19 cellular contexts compared by ENCODE assay signal in the genomic region with DNA sequence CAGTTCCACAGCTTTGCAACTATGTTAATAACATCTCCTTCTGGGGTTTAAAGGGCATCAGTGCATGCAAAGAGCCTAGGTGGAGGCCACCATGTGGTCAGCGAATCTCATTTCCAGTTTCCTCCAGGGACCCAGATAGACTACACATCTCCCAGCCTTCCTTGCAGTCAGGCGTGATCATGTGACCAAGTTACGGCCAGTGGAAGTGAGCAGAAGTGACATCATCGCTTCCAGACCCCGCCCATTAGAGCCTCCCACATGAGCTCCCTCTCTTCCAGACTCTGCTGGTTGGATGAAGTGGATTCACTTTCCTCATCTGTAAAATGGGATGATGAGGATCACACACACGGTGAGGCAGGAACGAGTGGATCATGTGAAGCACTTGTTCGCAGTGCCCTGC. TPM values are rescaled to one million over a fixed set of nuclear protein-coding genes. Genes with fewer than 3 reads are reported as not detected.
DNase-seq lines count a peak whose midpoint lies in the region; FAIRE-seq and TF ChIP-seq lines count a peak whose summit lies in the region.
"Had no signal": no experiment of that assay in that cellular context is flagged by ENCODE, and none has a peak within 500 bp of the region (broad histone marks: within the 10 kb centered on the region; RNA-seq: fewer than 3 reads in every experiment).

No MANE protein-coding gene starts in this region.

- peaks cover 59% of the 10 kb centered on the region for H3K4me1 ChIP-seq in CD8-positive, alpha-beta memory T cell (ENCODE audit: insufficient read depth, low read length)
- peaks cover 56% of the 10 kb centered on the region for H3K4me1 ChIP-seq in OCI-LY7 (ENCODE audit: insufficient read depth, low read length, poor library complexity, severe bottlenecking)

- H3K9me2 ChIP-seq in OCI-LY7 (ENCODE audit: insufficient read depth, low read length), result no peaks in the 10 kb centered on the region

- POLR2A ChIA-PET in activated CD4-positive, alpha-beta memory T cell treated with anti-CD3 and anti-CD28 coated beads for 36 hours (lab: Charles Lee), result no interaction called here
- POLR2A ChIA-PET in activated CD4-positive, alpha-beta memory T cell treated with anti-CD3 and anti-CD28 coated beads, Interleukin-2, amount 10 ng/mL, durations not matched to agents 7 days and 5 days (lab: Charles Lee), result interaction anchor here (1.0 to 5.5 kb wide), 3 partner anchors 28 to 142 kb away, joined by 3 to 21 read pairs (median 5); a partner anchor contains a TSS
- POLR2A ChIA-PET in CD8-positive, alpha-beta memory T cell (lab: Charles Lee), result no interaction called here
- POLR2A ChIA-PET in OCI-LY7 (lab: Charles Lee), result interaction anchor here (0.5 to 1.6 kb wide), 2 partner anchors 28 to 203 kb away, joined by 3 to 7 read pairs; a partner anchor contains a TSS

- H3K36me3 ChIP-seq in CD8-positive, alpha-beta memory T cell (ENCODE audit: insufficient read depth, low read length), result no peaks in the 10 kb centered on the region
- H3K36me3 ChIP-seq in OCI-LY7 (ENCODE audit: insufficient read depth, low read length), result peaks cover 4% of the 10 kb centered on the region; the same call in 1 of the 2 replicates
- H3K36me3 ChIP-seq: gastroesophageal sphincter, transverse colon had no signal

- H3K4me3 Mint-ChIP-seq in activated CD4-positive, alpha-beta memory T cell treated with anti-CD3 and anti-CD28 coated beads for 36 hours, result no peak overlapping the region
- H3K4me3 Mint-ChIP-seq in activated CD4-positive, alpha-beta memory T cell treated with anti-CD3 and anti-CD28 coated beads, Interleukin-2, amount 10 ng/mL, durations not matched to agents 7 days and 5 days, result no peak overlapping the region
- no peak overlapping the region for H3K4me3 Mint-ChIP-seq in CD8-positive, alpha-beta memory T cell
- H3K4me3 Mint-ChIP-seq: activated T-helper 17 cell treated with anti-CD3 and anti-CD28 coated beads, Interleukin-2, amount 50 U/mL, for 72 hours; nephron progenitor cell had no signal

- peaks cover 5% of the 10 kb centered on the region for H3K36me3 Mint-ChIP-seq in activated CD4-positive, alpha-beta memory T cell treated with anti-CD3 and anti-CD28 coated beads for 36 hours
- H3K36me3 Mint-ChIP-seq in activated CD4-positive, alpha-beta memory T cell treated with anti-CD3 and anti-CD28 coated beads, Interleukin-2, amount 10 ng/mL, durations not matched to agents 7 days and 5 days (ENCODE audit: low read depth), result peaks cover 11% of the 10 kb centered on the region
- H3K36me3 Mint-ChIP-seq in CD8-positive, alpha-beta memory T cell, result no peaks in the 10 kb centered on the region

- DNase-seq in activated CD4-positive, alpha-beta memory T cell treated with anti-CD3 and anti-CD28 coated beads for 36 hours, result no peak
- no peak for DNase-seq in activated CD4-positive, alpha-beta memory T cell treated with anti-CD3 and anti-CD28 coated beads, Interleukin-2, amount 10 ng/mL, durations not matched to agents 7 days and 5 days
- no peak for DNase-seq in CD8-positive, alpha-beta memory T cell
- DNase-seq in OCI-LY7 (ENCODE audit: low spot score), result no peak
- peak; percentile 19 for DNase-seq in fibroblast of mammary gland (ENCODE audit: low read depth)
- no peak for DNase-seq in GOT3 (lab: John Stamatoyannopoulos, UW)
- DNase-seq in C1 segment of cervical spinal cord (lab: John Stamatoyannopoulos, UW), result no peak
- DNase-seq in GM12892 (ENCODE audit: insufficient read length), result no peak
- DNase-seq: left colon; NCI-H2029; NCI-H446 treated with DMSO at 0.1 percent for 48 hours; nephron progenitor cell; posterior cingulate gyrus; stimulated activated naive CD8-positive, alpha-beta T cell treated with anti-CD3 and anti-CD28 coated beads, Interleukin-15, Interleukin-2, amounts not matched to agents 100 U/mL and 50 U/mL, for 24 hours; transverse colon had no signal

- H3K4me3 ChIP-seq in CD8-positive, alpha-beta memory T cell (ENCODE audit: low read length), result no peak overlapping the region
- H3K4me3 ChIP-seq in OCI-LY7 (ENCODE audit: low read depth, low read length, poor library complexity, severe bottlenecking) (no peak overlapping the region), fibroblast of mammary gland (ENCODE audit: control insufficient read depth, low read depth, low read length) (no peak overlapping the region)
- H3K4me3 ChIP-seq: gastroesophageal sphincter, transverse colon had no signal

- no peaks in the 10 kb centered on the region for H3K79me2 ChIP-seq in OCI-LY7 (ENCODE audit: insufficient read depth, low read depth, low read length)

- no peak overlapping the region for H3K4me2 ChIP-seq in OCI-LY7 (ENCODE audit: low read length)

- no peaks in the 10 kb centered on the region for H3K9me3 ChIP-seq in CD8-positive, alpha-beta memory T cell (ENCODE audit: low read length)
- H3K9me3 ChIP-seq in OCI-LY7 (ENCODE audit: low read length), result peaks cover 7% of the 10 kb centered on the region
- H3K9me3 ChIP-seq: transverse colon had no signal

- no peak for FAIRE-seq in GM12892 (lab: Jason Lieb, UNC)
- FAIRE-seq: GM19239, H54 had no signal

- peaks cover 11% of the 10 kb centered on the region for H3K9me3 Mint-ChIP-seq in activated CD4-positive, alpha-beta memory T cell treated with anti-CD3 and anti-CD28 coated beads for 36 hours
- peaks cover 10% of the 10 kb centered on the region for H3K9me3 Mint-ChIP-seq in activated CD4-positive, alpha-beta memory T cell treated with anti-CD3 and anti-CD28 coated beads, Interleukin-2, amount 10 ng/mL, durations not matched to agents 7 days and 5 days
- H3K9me3 Mint-ChIP-seq in CD8-positive, alpha-beta memory T cell, result peaks cover 0 to 2% (median 0%) of the 10 kb centered on the region in 5 donors
- H3K9me3 Mint-ChIP-seq: activated T-helper 17 cell treated with anti-CD3 and anti-CD28 coated beads, Interleukin-2, amount 50 U/mL, for 72 hours had no signal

- peaks cover 64% of the 10 kb centered on the region for H3K4me1 Mint-ChIP-seq in activated CD4-positive, alpha-beta memory T cell treated with anti-CD3 and anti-CD28 coated beads for 36 hours (ENCODE audit: low read depth)
- peaks cover 68% of the 10 kb centered on the region for H3K4me1 Mint-ChIP-seq in activated CD4-positive, alpha-beta memory T cell treated with anti-CD3 and anti-CD28 coated beads, Interleukin-2, amount 10 ng/mL, durations not matched to agents 7 days and 5 days
- H3K4me1 Mint-ChIP-seq in CD8-positive, alpha-beta memory T cell, result peaks cover 45 to 64% (median 58%) of the 10 kb centered on the region in 3 donors

- no TSS peak for BruUV-seq in OCI-LY7 (replicated peaks; lab: Mats Ljungman, UMichigan)

- peak overlapping the region; percentile 91 for H3K27ac Mint-ChIP-seq in activated CD4-positive, alpha-beta memory T cell treated with anti-CD3 and anti-CD28 coated beads for 36 hours
- H3K27ac Mint-ChIP-seq in activated CD4-positive, alpha-beta memory T cell treated with anti-CD3 and anti-CD28 coated beads, Interleukin-2, amount 10 ng/mL, durations not matched to agents 7 days and 5 days, result no peak overlapping the region
- H3K27ac Mint-ChIP-seq in CD8-positive, alpha-beta memory T cell, result peak overlapping the region in 6 of 8 donors; percentile 36 to 93 (median 50)
- H3K27ac Mint-ChIP-seq: activated T-helper 17 cell treated with anti-CD3 and anti-CD28 coated beads, Interleukin-2, amount 50 U/mL, for 72 hours; nephron progenitor cell had no signal

- H2AFZ ChIP-seq in OCI-LY7 (ENCODE audit: low read length), result no peak overlapping the region

- intact Hi-C loops in activated CD4-positive, alpha-beta memory T cell treated with anti-CD3 and anti-CD28 coated beads for 36 hours (cut with micrococcal nuclease), result no loop called here
- intact Hi-C loops in OCI-LY7 (cut with micrococcal nuclease; ENCODE audit: unreplicated experiment), result loop anchor here (5.0 to 10.0 kb wide), 2 partner anchors 141 to 471 kb away; no protein-coding TSS in a partner anchor

- H4K20me1 ChIP-seq in OCI-LY7 (ENCODE audit: insufficient read depth, low read length), result no peaks in the 10 kb centered on the region

- no peaks in the 10 kb centered on the region for H3K27me3 ChIP-seq in CD8-positive, alpha-beta memory T cell (ENCODE audit: insufficient read depth, low read length, poor library complexity, severe bottlenecking)
- H3K27me3 ChIP-seq: transverse colon had no signal

- no peak for TF ChIP-seq POLR2A in GM12892 (IDR thresholded peaks at IDR 0.05; ENCODE audit: low read depth, low read length)

- no peak overlapping the region for H3K27ac ChIP-seq in CD8-positive, alpha-beta memory T cell (ENCODE audit: low read depth, low read length)
- H3K27ac ChIP-seq in OCI-LY7 (ENCODE audit: low read depth, low read length, poor library complexity, severe bottlenecking), result peak overlapping the region; percentile 93
- H3K27ac ChIP-seq: gastroesophageal sphincter, transverse colon had no signal

- H3K27me3 Mint-ChIP-seq in activated CD4-positive, alpha-beta memory T cell treated with anti-CD3 and anti-CD28 coated beads for 36 hours, result no peaks in the 10 kb centered on the region
- no peaks in the 10 kb centered on the region for H3K27me3 Mint-ChIP-seq in activated CD4-positive, alpha-beta memory T cell treated with anti-CD3 and anti-CD28 coated beads, Interleukin-2, amount 10 ng/mL, durations not matched to agents 7 days and 5 days
- peaks cover 0 to under 1% of the 10 kb centered on the region in 2 donors for H3K27me3 Mint-ChIP-seq in CD8-positive, alpha-beta memory T cell
- H3K27me3 Mint-ChIP-seq: activated T-helper 17 cell treated with anti-CD3 and anti-CD28 coated beads, Interleukin-2, amount 50 U/mL, for 72 hours had no signal

- TF ChIP-seq CTCF in OCI-LY7 (conservative IDR thresholded peaks at IDR 0.05; ENCODE audit: low read length) (no peak), fibroblast of mammary gland (conservative IDR thresholded peaks at IDR 0.05; ENCODE audit: control insufficient read depth, insufficient read depth, low read depth, low read length) (no peak)

- CTCF ChIA-PET in activated CD4-positive, alpha-beta memory T cell treated with anti-CD3 and anti-CD28 coated beads for 36 hours (lab: Charles Lee), result interaction anchor here (1.5 to 2.2 kb wide), 3 partner anchors 20 to 192 kb away, joined by 3 to 5 read pairs (median 4); no protein-coding TSS in a partner anchor
- CTCF ChIA-PET in activated CD4-positive, alpha-beta memory T cell treated with anti-CD3 and anti-CD28 coated beads, Interleukin-2, amount 10 ng/mL, durations not matched to agents 7 days and 5 days (lab: Charles Lee), result no interaction called here
- CTCF ChIA-PET in CD8-positive, alpha-beta memory T cell (lab: Charles Lee), result interaction anchor here (1.6 to 7.3 kb wide), 3 partner anchors 20 to 192 kb away, joined by 9 to 104 read pairs (median 40); no protein-coding TSS in a partner anchor
- CTCF ChIA-PET in OCI-LY7 (lab: Charles Lee; ENCODE audit: unreplicated experiment), result interaction anchor here (0.7 to 1.6 kb wide), 2 partner anchors 191 to 192 kb away, joined by 3 to 5 read pairs; no protein-coding TSS in a partner anchor

RNA-seq across cellular contexts. Expression of a gene that starts 27.4 kb away (rescaled TPM):
- 1 to 10 TPM; 8.7 to 9.7 TPM for total RNA-seq in activated CD4-positive, alpha-beta memory T cell treated with anti-CD3 and anti-CD28 coated beads for 36 hours
- total RNA-seq in activated CD4-positive, alpha-beta memory T cell treated with anti-CD3 and anti-CD28 coated beads, Interleukin-2, amount 10 ng/mL, durations not matched to agents 7 days and 5 days, result 10 to 100 TPM; 12.7 to 14.3 TPM
- 10 to 100 TPM in 1 of 2 experiments, 1 to 10 TPM in 1; 9.1 to 10.8 TPM for total RNA-seq in CD8-positive, alpha-beta memory T cell
- polyA plus RNA-seq in CD8-positive, alpha-beta memory T cell, result 5.6 TPM
- total RNA-seq in OCI-LY7 (2014; rRNA removed; shearing (Covaris generic)), result 12.4 and 14.2 TPM in 2 replicates
- 14.5 and 24.3 TPM in 2 replicates for total RNA-seq in OCI-LY7 (2022)
- polyA plus RNA-seq in GM12892 (2012; ENCODE audit: missing spikeins), result 2.3 TPM

Comparison
In these comparisons a context has a peak if more than half of its experiments do, and no peak if none do; other contexts are left out.
1. POLR2A ChIA-PET loops: an anchor here in activated CD4-positive, alpha-beta memory T cell treated with anti-CD3 and anti-CD28 coated beads, Interleukin-2, amount 10 ng/mL, durations not matched to agents 7 days and 5 days (1.0 to 5.5 kb wide) and OCI-LY7 (0.5 to 1.6 kb wide); none called in activated CD4-positive, alpha-beta memory T cell treated with anti-CD3 and anti-CD28 coated beads for 36 hours and CD8-positive, alpha-beta memory T cell.